19 cellular contexts compared by ENCODE assay signal in genomic region chr4:5462254-5462835, GRCh38.
DNase-seq lines count a peak whose midpoint lies in the region; ATAC-seq and TF ChIP-seq lines count a peak whose summit lies in the region.
"Had no signal": no experiment of that assay in that cellular context is flagged by ENCODE, and none has a peak within 500 bp of the region (broad histone marks: within the 10 kb centered on the region; RNA-seq: fewer than 3 reads in every experiment).

No MANE protein-coding gene starts in this region.

- TF ChIP-seq POLR2A in spleen (IDR thresholded peaks at IDR 0.05), result no peak

- TF ChIP-seq CTCF in HEK293 (tag by site-specific recombination; IDR thresholded peaks at IDR 0.05) (no peak), chondrocyte (IDR thresholded peaks at IDR 0.05) (no peak), spleen (IDR thresholded peaks at IDR 0.05 in 8 of 11, conservative IDR thresholded peaks at IDR 0.05 in 3 of 11) (no peak)

- H3K36me3 ChIP-seq in HEK293 (ENCODE audit: control insufficient read depth in 2 of 2, insufficient read depth in 1 of 2, low read length in 2 of 2) (no peaks in the 10 kb centered on the region), spleen (no peaks in the 10 kb centered on the region)

- CTCF ChIA-PET in HEK293 (lab: Yijun Ruan, JAX), result interaction anchor here (0.6 kb wide), 1 partner anchor 66 kb away, joined by 3 read pairs; no protein-coding TSS in a partner anchor

- no peaks in the 10 kb centered on the region for H3K27me3 Mint-ChIP-seq in chondrocyte (ENCODE audit: low read depth)
- H3K27me3 Mint-ChIP-seq: B cell had no signal

- H3K27ac ChIP-seq in HEK293 (ENCODE audit: extremely low read depth, low read depth, low read length) (no peak overlapping the region), spleen (no peak overlapping the region)
- H3K27ac ChIP-seq: BLaER1 treated with 17β-estradiol and CSF1 and Interleukin-3, amounts not matched to agents 10 nM and 100 nM; HL-60 had no signal

- no peaks in the 10 kb centered on the region for H3K4me1 Mint-ChIP-seq in chondrocyte (ENCODE audit: low read depth)
- H3K4me1 Mint-ChIP-seq: B cell had no signal

- intact Hi-C loops in spleen (cut with DNase I; ENCODE audit: low total_unique reads), result no loop called here

- 85 to 94% (median 87%) methylated on average over 4 to 7 of the region's 7 CpGs for WGBS in spleen, 5 donors

- H3K27me3 ChIP-seq in spleen (replicated peaks in 1 of 7), result no peaks in the 10 kb centered on the region
- H3K27me3 ChIP-seq: BLaER1 treated with 17β-estradiol and CSF1 and Interleukin-3, amounts not matched to agents 10 nM and 100 nM had no signal

- no peaks in the 10 kb centered on the region for H3K9me3 Mint-ChIP-seq in chondrocyte (ENCODE audit: low read depth)
- H3K9me3 Mint-ChIP-seq: CD8-positive, alpha-beta T cell; GM23338; H9 had no signal

- DNase-seq in chondrocyte (ENCODE audit: low spot score), result no peak
- DNase-seq in mesenteric fat pad (ENCODE audit: low spot score), result peak; percentile 55
- DNase-seq in spleen, result peak; percentile 54
- DNase-seq in NCI-H510A treated with DMSO at 0.1 percent for 48 hours (lab: John Stamatoyannopoulos, UW), result no peak
- no peak for DNase-seq in Ammon's horn (ENCODE audit: low spot score)
- no peak for DNase-seq in NCI-H2107 treated with DMSO at 0.1 percent for 48 hours (lab: John Stamatoyannopoulos, UW; ENCODE audit: unreplicated experiment)
- DNase-seq: 8988T, Calu3, DMS53, H9, IMR-90 had no signal

- H3K27ac Mint-ChIP-seq in chondrocyte (ENCODE audit: unreplicated experiment), result peak overlapping the region; percentile 22
- H3K27ac Mint-ChIP-seq: B cell; CD8-positive, alpha-beta T cell; GM23338 had no signal

- POLR2A ChIA-PET in HEK293 (lab: Yijun Ruan, JAX), result no interaction called here

- peaks cover 9% of the 10 kb centered on the region for H3K36me3 Mint-ChIP-seq in chondrocyte (ENCODE audit: low read depth)
- H3K36me3 Mint-ChIP-seq: CD8-positive, alpha-beta T cell had no signal

- no peak for ATAC-seq in GM21515 (IDR thresholded peaks at IDR 0.05; ENCODE audit: unreplicated experiment)
- ATAC-seq: CD8-positive, alpha-beta T cell; GM23338; K562 had no signal

- H3K4me3 ChIP-seq in HEK293 (ENCODE audit: low read depth, low read length) (no peak overlapping the region), spleen (no peak overlapping the region)
- H3K4me3 ChIP-seq: BLaER1 treated with 17β-estradiol and CSF1 and Interleukin-3, amounts not matched to agents 10 nM and 100 nM; GM23338; K562 had no signal

- no peak overlapping the region for H3K4me3 Mint-ChIP-seq in chondrocyte (ENCODE audit: unreplicated experiment)
- H3K4me3 Mint-ChIP-seq: B cell; CD8-positive, alpha-beta T cell; GM23338; H9 had no signal

- H3K9me3 ChIP-seq in HEK293 (ENCODE audit: control insufficient read depth, insufficient read depth, low read depth, low read length), result no peaks in the 10 kb centered on the region
- no peaks in the 10 kb centered on the region for H3K9me3 ChIP-seq in spleen

- H3K4me1 ChIP-seq in HEK293 (ENCODE audit: control insufficient read depth, insufficient read depth, low read length), result no peaks in the 10 kb centered on the region
- no peaks in the 10 kb centered on the region for H3K4me1 ChIP-seq in spleen

TF ChIP-seq in HEK293, 187 proteins besides CTCF, POLR2A, EP300 and RAD21:
- TF ChIP-seq ZBTB7A (tag by site-specific recombination; IDR thresholded peaks at IDR 0.05; ENCODE audit: low read depth) (no peak), ZNF23 (tag by site-specific recombination; IDR thresholded peaks at IDR 0.05; ENCODE audit: borderline replicate concordance) (no peak), ZNF148 (tag by site-specific recombination; IDR thresholded peaks at IDR 0.05; ENCODE audit: borderline replicate concordance) (no peak), ZSCAN4 (tag by site-specific recombination; IDR thresholded peaks at IDR 0.05) (peak; percentile 39; the same call in 1 of the 2 replicates), ZNF416 (tag by site-specific recombination; IDR thresholded peaks at IDR 0.05) (no peak)

Comparison
In these comparisons a context has a peak if more than half of its experiments do, and no peak if none do; other contexts are left out.
1. DNase-seq: peak in mesenteric fat pad (single experiment) and spleen (single experiment); none in chondrocyte (single experiment), NCI-H510A treated with DMSO at 0.1 percent for 48 hours (single experiment), Ammon's horn (single experiment) and NCI-H2107 treated with DMSO at 0.1 percent for 48 hours (single experiment).